15 cellular contexts compared by ENCODE assay signal in the genomic region with DNA sequence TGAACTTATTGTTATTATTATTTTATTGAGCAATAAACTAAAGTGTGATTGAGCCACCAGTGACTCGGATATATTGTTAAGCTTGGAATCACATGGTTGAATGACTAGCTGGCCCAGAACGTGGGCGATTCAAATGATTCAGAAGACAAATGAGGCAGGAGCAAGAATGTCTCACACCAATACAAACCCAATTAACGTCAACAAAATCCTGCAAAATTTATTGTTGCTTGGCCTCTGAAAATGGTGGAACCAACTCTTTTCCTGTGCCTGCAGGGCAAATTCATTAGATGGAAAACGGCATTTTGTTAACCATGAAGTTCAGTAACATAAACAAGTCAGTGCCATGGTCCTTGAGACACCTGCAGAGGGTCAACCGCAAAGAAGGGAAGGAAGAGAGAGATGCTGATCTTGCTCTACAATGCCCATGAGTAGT.
DNase-seq lines count a peak whose midpoint lies in the region; ATAC-seq and TF ChIP-seq lines count a peak whose summit lies in the region.
"Had no signal": no experiment of that assay in that cellular context is flagged by ENCODE, and none has a peak within 500 bp of the region (broad histone marks: within the 10 kb centered on the region; RNA-seq: fewer than 3 reads in every experiment).

No MANE protein-coding gene starts in this region.

- H3K79me2 ChIP-seq in GM23248 (ENCODE audit: insufficient read depth), result no peaks in the 10 kb centered on the region

- TF ChIP-seq POLR2A in transverse colon (IDR thresholded peaks at IDR 0.05), result no peak

- H3K36me3 Mint-ChIP-seq in activated T-helper 2 cell treated with anti-CD3 and anti-CD28 coated beads, Interferon-gamma antibody, Interleukin-2, Interleukin-4, amounts not matched to agents 10 μg/mL and 5 μg/mL and 100 μg/mL, durations not matched to agents 14 hours and 24 hours and 36 hours (ENCODE audit: low read depth), result no peaks in the 10 kb centered on the region
- H3K36me3 Mint-ChIP-seq in glutamatergic neuron (ENCODE audit: unreplicated experiment), result no peaks in the 10 kb centered on the region
- H3K36me3 Mint-ChIP-seq: immature natural killer cell had no signal

- H4K20me1 ChIP-seq in GM23248 (ENCODE audit: insufficient read depth), result no peaks in the 10 kb centered on the region

- CTCF ChIA-PET in AG04450 (lab: Charles Lee), result interaction anchor here (0.6 kb wide), 1 partner anchor 12 kb away, joined by 4 read pairs; no protein-coding TSS in a partner anchor

- no peak overlapping the region for H2AFZ ChIP-seq in GM23248

- no peak for TF ChIP-seq CTCF in AG04450 (IDR thresholded peaks at IDR 0.05; ENCODE audit: low read depth, low read length)
- TF ChIP-seq CTCF in foreskin fibroblast (IDR thresholded peaks at IDR 0.05; ENCODE audit: low read depth, low read length), result no peak
- no peak for TF ChIP-seq CTCF in transverse colon (IDR thresholded peaks at IDR 0.05)
- no peak for TF ChIP-seq CTCF in glutamatergic neuron (IDR thresholded peaks at IDR 0.05; ENCODE audit: partially characterized antibody, unreplicated experiment)

- H3K9me3 Mint-ChIP-seq in activated T-helper 2 cell treated with anti-CD3 and anti-CD28 coated beads, Interferon-gamma antibody, Interleukin-2, Interleukin-4, amounts not matched to agents 10 μg/mL and 5 μg/mL and 100 μg/mL, durations not matched to agents 14 hours and 24 hours and 36 hours, result peaks cover 7% of the 10 kb centered on the region
- no peaks in the 10 kb centered on the region for H3K9me3 Mint-ChIP-seq in glutamatergic neuron (ENCODE audit: unreplicated experiment)
- H3K9me3 Mint-ChIP-seq: immature natural killer cell; stimulated activated naive CD8-positive, alpha-beta T cell treated with anti-CD3 and anti-CD28 coated beads, Interleukin-15, Interleukin-2, amounts not matched to agents 100 ng/mL and 50 ng/mL, for 24 hours had no signal

- intact Hi-C loops in activated T-helper 2 cell treated with anti-CD3 and anti-CD28 coated beads, Interferon-gamma antibody, Interleukin-2, Interleukin-4, amounts not matched to agents 10 μg/mL and 5 μg/mL and 100 μg/mL, durations not matched to agents 14 hours and 24 hours and 36 hours (cut with micrococcal nuclease), result loop anchor here (2.0 kb wide), 1 partner anchor 528 kb away; no protein-coding TSS in a partner anchor
- intact Hi-C loops in transverse colon (cut with DNase I; ENCODE audit: low total_unique reads), result no loop called here

- H3K4me1 ChIP-seq in GM23248 (ENCODE audit: insufficient read depth), result peaks cover 39% of the 10 kb centered on the region
- no peaks in the 10 kb centered on the region for H3K4me1 ChIP-seq in transverse colon

- H3K9ac ChIP-seq in GM23248, result no peak overlapping the region; the same call in 1 of the 2 replicates

- DNase-seq in AG04450 (ENCODE audit: low read depth, low spot score) (peak; percentile 67), GM23248 (peak; percentile 95), foreskin fibroblast (peak; percentile 89 to 94), transverse colon (no peak), glutamatergic neuron (no peak)
- no peak for DNase-seq in activated T-helper 2 cell treated with anti-CD3 and anti-CD28 coated beads, Interferon-gamma antibody, Interleukin-2, Interleukin-4, amounts not matched to agents 10 μg/mL and 5 μg/mL and 100 μg/mL, durations not matched to agents 14 hours and 24 hours and 36 hours (ENCODE audit: low spot score)
- DNase-seq: activated CD4-positive, alpha-beta T cell treated with anti-CD3 and anti-CD28 coated beads, Interleukin-2, amount 10 ng/mL, durations not matched to agents 7 days and 5 days; GDM1; immature natural killer cell; NCI-H1930; NK-92 treated with Interleukin-12 subunit alpha and Interleukin-12 subunit beta, amount 100 ng/mL, for 24 hours had no signal

- H3K4me1 Mint-ChIP-seq in activated T-helper 2 cell treated with anti-CD3 and anti-CD28 coated beads, Interferon-gamma antibody, Interleukin-2, Interleukin-4, amounts not matched to agents 10 μg/mL and 5 μg/mL and 100 μg/mL, durations not matched to agents 14 hours and 24 hours and 36 hours (ENCODE audit: low read depth), result peaks cover 26% of the 10 kb centered on the region
- no peaks in the 10 kb centered on the region for H3K4me1 Mint-ChIP-seq in glutamatergic neuron (ENCODE audit: low read depth, unreplicated experiment)
- H3K4me1 Mint-ChIP-seq: immature natural killer cell had no signal

- no peaks in the 10 kb centered on the region for H3K36me3 ChIP-seq in GM23248 (ENCODE audit: low read depth)
- no peaks in the 10 kb centered on the region for H3K36me3 ChIP-seq in transverse colon

- no peaks in the 10 kb centered on the region for H3K9me2 ChIP-seq in GM23248 (ENCODE audit: insufficient read depth)

- peaks cover 5% of the 10 kb centered on the region for H3K27me3 Mint-ChIP-seq in activated T-helper 2 cell treated with anti-CD3 and anti-CD28 coated beads, Interferon-gamma antibody, Interleukin-2, Interleukin-4, amounts not matched to agents 10 μg/mL and 5 μg/mL and 100 μg/mL, durations not matched to agents 14 hours and 24 hours and 36 hours (ENCODE audit: low read depth)
- peaks cover 6% of the 10 kb centered on the region for H3K27me3 Mint-ChIP-seq in glutamatergic neuron (ENCODE audit: unreplicated experiment)
- H3K27me3 Mint-ChIP-seq: activated CD4-positive, alpha-beta T cell treated with anti-CD3 and anti-CD28 coated beads, Interleukin-2, amount 10 ng/mL, durations not matched to agents 7 days and 5 days had no signal

- H3K27ac Mint-ChIP-seq in activated T-helper 2 cell treated with anti-CD3 and anti-CD28 coated beads, Interferon-gamma antibody, Interleukin-2, Interleukin-4, amounts not matched to agents 10 μg/mL and 5 μg/mL and 100 μg/mL, durations not matched to agents 14 hours and 24 hours and 36 hours, result peak overlapping the region; percentile 71
- no peak overlapping the region for H3K27ac Mint-ChIP-seq in glutamatergic neuron (ENCODE audit: unreplicated experiment)
- H3K27ac Mint-ChIP-seq: activated CD4-positive, alpha-beta T cell treated with anti-CD3 and anti-CD28 coated beads, Interleukin-2, amount 10 ng/mL, durations not matched to agents 7 days and 5 days; immature natural killer cell had no signal

- ATAC-seq in GM18511 (IDR thresholded peaks at IDR 0.05; ENCODE audit: unreplicated experiment) (no peak), HG03354 (IDR thresholded peaks at IDR 0.05; ENCODE audit: poor library complexity, severe bottlenecking, unreplicated experiment) (no peak)

- in situ Hi-C loops in GM23248 (cut with MboI), result no loop called here
- in situ Hi-C loops in transverse colon (cut with MboI; ENCODE audit: low pct_ligation_motif_present in 1 of 4, low pct_unique_long_range_greater_than_20kb in 1 of 4, low sequenced_read_pairs in 3 of 4), result no loop called here

- H3K9me3 ChIP-seq in AG04450 (ENCODE audit: control insufficient read depth, insufficient read depth, low read length) (no peaks in the 10 kb centered on the region), GM23248 (ENCODE audit: low read depth) (no peaks in the 10 kb centered on the region), transverse colon (no peaks in the 10 kb centered on the region)

- H3K4me3 ChIP-seq in AG04450 (ENCODE audit: low read depth, low read length) (no peak overlapping the region), GM23248 (no peak overlapping the region), foreskin fibroblast (ENCODE audit: low read depth in 1 of 2, low read length in 2 of 2) (no peak overlapping the region), transverse colon (no peak overlapping the region)

- H3K4me2 ChIP-seq in GM23248 (ENCODE audit: unreplicated experiment), result peak overlapping the region; percentile 21

- H3K4me3 Mint-ChIP-seq in activated T-helper 2 cell treated with anti-CD3 and anti-CD28 coated beads, Interferon-gamma antibody, Interleukin-2, Interleukin-4, amounts not matched to agents 10 μg/mL and 5 μg/mL and 100 μg/mL, durations not matched to agents 14 hours and 24 hours and 36 hours (ENCODE audit: low read depth), result no peak overlapping the region
- H3K4me3 Mint-ChIP-seq in glutamatergic neuron (ENCODE audit: unreplicated experiment), result no peak overlapping the region
- H3K4me3 Mint-ChIP-seq: activated CD4-positive, alpha-beta T cell treated with anti-CD3 and anti-CD28 coated beads, Interleukin-2, amount 10 ng/mL, durations not matched to agents 7 days and 5 days; immature natural killer cell had no signal

- H3F3A ChIP-seq in GM23248 (ENCODE audit: insufficient read depth), result peaks cover 18% of the 10 kb centered on the region; the same call in 1 of the 2 replicates

- H3K27me3 ChIP-seq in AG04450 (ENCODE audit: control insufficient read depth, insufficient read depth, low read length) (no peaks in the 10 kb centered on the region), GM23248 (replicated peaks; ENCODE audit: insufficient read depth) (no peaks in the 10 kb centered on the region), transverse colon (no peaks in the 10 kb centered on the region)

- POLR2A ChIA-PET in AG04450 (lab: Yijun Ruan, JAX), result interaction anchor here (0.7 to 1.0 kb wide), 3 partner anchors 58 to 689 kb away, joined by 3 to 4 read pairs (median 4); no protein-coding TSS in a partner anchor

- 17 to 18% methylated on average over 6 of the region's 6 CpGs for WGBS in GM23248 (ENCODE audit: low coverage in 1 of 2, low lambda C conversion rate in 2 of 2, missing lambda C conversion rate in 2 of 2), 2 experiments
- whole genome bisulfite sequencing in transverse colon (ENCODE audit: low coverage in 1 of 2), 2 donors, result 57 to 65% methylated on average over 4 to 6 of the region's 6 CpGs

- no peak for TF ChIP-seq EP300 in transverse colon (IDR thresholded peaks at IDR 0.05; ENCODE audit: low read depth)

- H3K27ac ChIP-seq in AG04450 (ENCODE audit: low read depth, low read length) (no peak overlapping the region), GM23248 (peak overlapping the region; percentile 62), transverse colon (no peak overlapping the region)
- H3K27ac ChIP-seq: C4-2B had no signal

Comparison
In these comparisons a context has a peak if more than half of its experiments do, and no peak if none do; other contexts are left out.
1. DNase-seq: peak in AG04450 (single experiment), GM23248 (single experiment) and foreskin fibroblast (2 of 2); none in activated T-helper 2 cell treated with anti-CD3 and anti-CD28 coated beads, Interferon-gamma antibody, Interleukin-2, Interleukin-4, amounts not matched to agents 10 μg/mL and 5 μg/mL and 100 μg/mL, durations not matched to agents 14 hours and 24 hours and 36 hours (single experiment), transverse colon (single experiment) and glutamatergic neuron (single experiment).